8 cellular contexts compared by ENCODE assay signal in the genomic region with DNA sequence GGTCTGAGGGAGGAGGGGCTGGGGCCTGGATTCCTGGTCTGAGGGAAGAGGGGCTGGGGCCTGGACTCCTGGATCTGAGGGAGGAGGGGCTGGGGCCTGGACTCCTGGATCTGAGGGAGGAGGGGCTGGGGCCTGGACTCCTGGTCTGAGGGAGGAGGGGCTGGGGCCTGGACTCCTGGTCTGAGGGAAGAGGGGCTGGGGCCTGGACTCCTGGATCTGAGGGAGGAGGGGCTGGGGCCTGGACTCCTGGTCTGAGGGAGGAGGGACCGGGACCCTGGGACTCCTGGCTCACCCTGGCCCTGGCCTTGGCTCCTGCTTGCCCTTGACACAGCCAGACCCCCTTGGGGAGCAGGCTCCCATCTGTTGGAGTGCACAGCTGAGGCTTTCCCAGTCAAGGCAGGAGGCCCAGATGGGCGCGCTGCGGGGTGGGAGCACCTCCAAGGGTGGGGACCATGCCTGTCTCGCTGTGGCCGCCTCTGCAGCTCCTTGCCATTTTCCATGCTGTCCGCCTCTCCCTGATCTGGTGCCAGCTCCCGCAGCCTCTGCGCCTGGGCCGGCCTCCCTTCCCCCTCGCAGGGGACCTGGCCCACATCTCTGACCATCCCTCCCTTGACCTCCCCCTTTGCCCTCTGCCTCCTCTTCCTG. TPM values are rescaled to one million over a fixed set of nuclear protein-coding genes. Genes with fewer than 3 reads are reported as not detected.
DNase-seq lines count a peak whose midpoint lies in the region; ATAC-seq, FAIRE-seq and TF ChIP-seq lines count a peak whose summit lies in the region.
"Not testable (repeated sequence)": the region's sequence is repeated elsewhere in the genome, so short reads cannot be mapped to it uniquely, and the experiment has no call there.

No MANE protein-coding gene starts in this region.

- not testable (repeated sequence) for TF ChIP-seq CTCF in WERI-Rb-1 (IDR thresholded peaks at IDR 0.05; ENCODE audit: low read depth, low read length); heart left ventricle (IDR thresholded peaks at IDR 0.05); HepG2 (CRISPR knock-in tag; IDR thresholded peaks at IDR 0.05); osteoblast (IDR thresholded peaks at IDR 0.05; ENCODE audit: extremely low read depth, low read depth, low read length)

- not testable (repeated sequence) for FAIRE-seq in HepG2 (lab: Jason Lieb, UNC)

- TF ChIP-seq POLR2A in heart left ventricle (IDR thresholded peaks at IDR 0.05); HepG2 (IDR thresholded peaks at IDR 0.05; ENCODE audit: insufficient read depth in 1 of 2, low read depth in 2 of 2, low read length in 2 of 2): not testable (repeated sequence)

- TF ChIP-seq RAD21 in HepG2 (CRISPR knock-in tag; IDR thresholded peaks at IDR 0.05), result not testable (repeated sequence)

- H3K36me3 ChIP-seq in WERI-Rb-1 (peaks cover 47% of the 10 kb centered on the region), heart left ventricle (peaks cover 0 to 29% (median 5%) of the 10 kb centered on the region in 9 donors)
- H3K36me3 ChIP-seq in HepG2 (replicated peaks in 1 of 2; ENCODE audit: control insufficient read depth in 1 of 2, insufficient read depth in 2 of 2, low read length in 2 of 2); osteoblast (ENCODE audit: insufficient read depth, low read length): not testable (repeated sequence)

- H3K27ac ChIP-seq in WERI-Rb-1 (peak overlapping the region; percentile 94), heart left ventricle (peak overlapping the region in 10 of 12 donors; percentile 23 to 100 (median 94))
- not testable (repeated sequence) for H3K27ac ChIP-seq in HepG2 (ENCODE audit: extremely low read length, insufficient read depth, low read length); osteoblast (ENCODE audit: low read depth, low read length)

- intact Hi-C loops in heart left ventricle (cut with DNase I), result loop anchor here in 1 of 10 donors (5.0 kb wide), 1 partner anchor 85 kb away; the partner anchor contains the start of gene ZNF574
- intact Hi-C loops in HepG2 (cut with micrococcal nuclease; ENCODE audit: unreplicated experiment), result not testable (repeated sequence)

- ATAC-seq in heart left ventricle, result peak in 1 of 4 donors; percentile 5
- ATAC-seq in HepG2, result not testable (repeated sequence)

- H3K4me3 ChIP-seq in WERI-Rb-1 (ENCODE audit: low read depth, low read length), result peak overlapping the region; percentile 67
- peak overlapping the region in 7 of 12 donors; percentile 58 to 96 (median 74) for H3K4me3 ChIP-seq in heart left ventricle
- H3K4me3 ChIP-seq in HepG2 (replicated peaks in 1 of 3; ENCODE audit: insufficient read depth in 1 of 3, low read depth in 2 of 3, low read length in 3 of 3); osteoblast (ENCODE audit: insufficient read depth, low read length): not testable (repeated sequence)

- not testable (repeated sequence) for TF ChIP-seq EP300 in HepG2 (IDR thresholded peaks at IDR 0.05; ENCODE audit: low read depth in 2 of 2, low read length in 2 of 2); HepG2 (CRISPR knock-in tag; IDR thresholded peaks at IDR 0.05; ENCODE audit: borderline replicate concordance)

- not testable (repeated sequence) for H3K79me2 ChIP-seq in HepG2 (ENCODE audit: insufficient read depth, low read length); osteoblast (ENCODE audit: insufficient read depth, low read length)

- peak; percentile 11 for DNase-seq in 8988T
- peak; percentile 63 for DNase-seq in D341Med (ENCODE audit: low spot score)
- DNase-seq in NCI-H2171 (lab: John Stamatoyannopoulos, UW), result peak; percentile 71
- DNase-seq in WERI-Rb-1, result peak; percentile 82
- peak; percentile 53 for DNase-seq in cerebellar cortex (ENCODE audit: low spot score)
- peak in 1 of 5 donors; percentile 43 for DNase-seq in heart left ventricle
- DNase-seq in HepG2 (ENCODE audit: low spot score), result not testable (repeated sequence)
- DNase-seq in osteoblast (ENCODE audit: insufficient read length, low spot score, missing footprints), result peak; percentile 71

- CTCF ChIA-PET in HepG2 (lab: Yijun Ruan, JAX; ENCODE audit: low intra/inter-chr PET ratio, low total read pairs), result not testable (repeated sequence)

- not testable (repeated sequence) for H2AFZ ChIP-seq in HepG2 (ENCODE audit: low read length); osteoblast (ENCODE audit: low read length)

- peaks cover 0 to 30% (median 0%) of the 10 kb centered on the region in 12 donors for H3K4me1 ChIP-seq in heart left ventricle
- not testable (repeated sequence) for H3K4me1 ChIP-seq in HepG2 (ENCODE audit: insufficient read depth, low read length); osteoblast (ENCODE audit: insufficient read depth, low read length)

- H3K27me3 ChIP-seq in WERI-Rb-1 (ENCODE audit: insufficient read depth, low read depth, severe bottlenecking), result not testable (repeated sequence)
- H3K27me3 ChIP-seq in heart left ventricle, result peaks cover 0 to 44% (median 20%) of the 10 kb centered on the region in 9 donors
- H3K27me3 ChIP-seq in HepG2 (ENCODE audit: control insufficient read depth in 1 of 2, insufficient read depth in 2 of 2, low read length in 2 of 2), result peaks cover 8 to 52% of the 10 kb centered on the region in 2 experiments; a peak in 4 of 5 replicates
- H3K27me3 ChIP-seq in osteoblast (ENCODE audit: insufficient read depth, low read length), result peaks cover 33% of the 10 kb centered on the region

- in situ Hi-C loops in HepG2 (cut with HindIII; ENCODE audit: extremely low pct_ligation_motif_present, low pct_unique_long_range_greater_than_20kb), result not testable (repeated sequence)

- not testable (repeated sequence) for H3K4me2 ChIP-seq in HepG2 (ENCODE audit: low read depth, low read length); osteoblast (ENCODE audit: insufficient read depth, low read length)

- H3K9me3 ChIP-seq in WERI-Rb-1 (ENCODE audit: severe bottlenecking); heart left ventricle; HepG2 (ENCODE audit: low read length); osteoblast (ENCODE audit: low read depth, low read length): not testable (repeated sequence)

- POLR2A ChIA-PET in HepG2 (lab: Yijun Ruan, JAX), result not testable (repeated sequence)

- not testable (repeated sequence) for BruUV-seq in HepG2 (replicated peaks; lab: Mats Ljungman, UMichigan)

- H4K20me1 ChIP-seq in HepG2 (ENCODE audit: insufficient read depth, low read length); osteoblast (ENCODE audit: insufficient read depth, low read length): not testable (repeated sequence)

- not testable (repeated sequence) for H3K9ac ChIP-seq in HepG2 (ENCODE audit: insufficient read depth, low read depth, low read length)

- 47 to 52% (median 49%) methylated on average over 11 of the region's 11 CpGs for WGBS in heart left ventricle, 4 donors
- WGBS in HepG2 (ENCODE audit: low lambda C conversion rate), result 50% methylated on average over 6 of the region's 11 CpGs

RNA-seq across cellular contexts. Expression of gene ATP1A3, which starts 2.0 kb away (rescaled TPM):
- total RNA-seq in heart left ventricle, result 100 to 1,000 TPM; 165 to 414 (median 231) TPM
- polyA plus RNA-seq in heart left ventricle, result 100 to 1,000 TPM in 1 of 2 donors, 10 to 100 TPM in 1; 48.3 to 117 TPM
- total RNA-seq in HepG2 (2016; rRNA removed; fragmentation: Illumina TruSeq; extraction: Trizol), result 0.04 TPM in 1 of 2 replicates, not detected in the other
- not detected in 2 replicates for total RNA-seq in HepG2 (2016; cell fraction: cytosol; rRNA removed; fragmentation: Illumina TruSeq; extraction: Trizol; ENCODE audit: low read depth)
- 0.04 and 0.13 TPM in 2 replicates for total RNA-seq in HepG2 (2016; cell fraction: insoluble cytoplasmic fraction; rRNA removed; fragmentation: Illumina TruSeq; extraction: Trizol)
- total RNA-seq in HepG2 (2016; cell fraction: membrane; rRNA removed; fragmentation: Illumina TruSeq; extraction: Trizol), result 0.12 TPM in 1 of 2 replicates, not detected in the other
- 0.12 TPM in 1 of 2 replicates, not detected in the other for total RNA-seq in HepG2 (2016; cell fraction: nucleus; rRNA removed; fragmentation: Illumina TruSeq; extraction: Trizol)
- 0.01 TPM in 1 of 2 replicates, not detected in the other for polyA plus RNA-seq in HepG2 (2011; rRNA removed)
- 0.01 TPM in 1 of 2 replicates, not detected in the other for polyA plus RNA-seq in HepG2 (2011; cell fraction: cytosol; rRNA removed)
- polyA plus RNA-seq in HepG2 (2011; cell fraction: nucleus; rRNA removed), result not detected in 2 replicates
- not detected in 2 replicates for polyA plus RNA-seq in HepG2 (2012)
- 0.03 TPM in 2 replicates for polyA plus RNA-seq in HepG2 (2016; cell fraction: cytosol; fragmentation: Illumina TruSeq; extraction: Trizol; ENCODE audit: low read depth)
- not detected in 2 replicates for polyA plus RNA-seq in HepG2 (2016; cell fraction: insoluble cytoplasmic fraction; fragmentation: Illumina TruSeq; extraction: Trizol; ENCODE audit: low read depth)
- polyA plus RNA-seq in HepG2 (2016; cell fraction: membrane; fragmentation: Illumina TruSeq; extraction: Trizol; ENCODE audit: low read depth), result 0.07 TPM in 1 of 2 replicates, not detected in the other
- 0.15 and 0.28 TPM in 2 replicates for polyA plus RNA-seq in HepG2 (2016; cell fraction: nucleus; fragmentation: Illumina TruSeq; extraction: Trizol; ENCODE audit: insufficient read depth, low read depth)
- polyA minus RNA-seq in HepG2 (2011; rRNA and poly(A)+ RNA removed; ENCODE audit: low replicate concordance), result 0.16 TPM in 1 of 2 replicates, not detected in the other
- not detected in 2 replicates for polyA minus RNA-seq in HepG2 (2011; cell fraction: cytosol; rRNA and poly(A)+ RNA removed)
- not detected in 2 replicates for polyA minus RNA-seq in HepG2 (2011; cell fraction: nucleus; rRNA and poly(A)+ RNA removed)
- total RNA-seq in osteoblast, result under 0.01 TPM in 2 replicates

RNA-seq across cellular contexts. Expression of gene RABAC1, which starts 32.9 kb away (rescaled TPM):
- total RNA-seq in heart left ventricle (100 to 1,000 TPM in 3 of 9 donors, 10 to 100 TPM in 6; 43.2 to 128 (median 67.2) TPM), HepG2 (2016; rRNA removed; fragmentation: Illumina TruSeq; extraction: Trizol) (20.7 and 37.4 TPM in 2 replicates), osteoblast (95.2 and 117 TPM in 2 replicates)
- polyA plus RNA-seq in heart left ventricle (100 to 1,000 TPM in 1 of 2 donors, 10 to 100 TPM in 1; 97.2 to 217 TPM), HepG2 (2011; rRNA removed) (74.0 and 91.2 TPM in 2 replicates)
- total RNA-seq in HepG2 (2016; cell fraction: cytosol; rRNA removed; fragmentation: Illumina TruSeq; extraction: Trizol; ENCODE audit: low read depth), result 32.7 and 40.5 TPM in 2 replicates
- total RNA-seq in HepG2 (2016; cell fraction: insoluble cytoplasmic fraction; rRNA removed; fragmentation: Illumina TruSeq; extraction: Trizol), result 21.9 and 38.8 TPM in 2 replicates
- 24.1 and 26.6 TPM in 2 replicates for total RNA-seq in HepG2 (2016; cell fraction: membrane; rRNA removed; fragmentation: Illumina TruSeq; extraction: Trizol)
- 28.4 and 29.8 TPM in 2 replicates for total RNA-seq in HepG2 (2016; cell fraction: nucleus; rRNA removed; fragmentation: Illumina TruSeq; extraction: Trizol)
- polyA plus RNA-seq in HepG2 (2011; cell fraction: cytosol; rRNA removed), result 112 and 172 TPM in 2 replicates
- polyA plus RNA-seq in HepG2 (2011; cell fraction: nucleus; rRNA removed), result 93.5 and 96.2 TPM in 2 replicates
- 38.2 and 66.0 TPM in 2 replicates for polyA plus RNA-seq in HepG2 (2012)
- polyA plus RNA-seq in HepG2 (2016; cell fraction: cytosol; fragmentation: Illumina TruSeq; extraction: Trizol; ENCODE audit: low read depth), result 34.2 and 39.3 TPM in 2 replicates
- polyA plus RNA-seq in HepG2 (2016; cell fraction: insoluble cytoplasmic fraction; fragmentation: Illumina TruSeq; extraction: Trizol; ENCODE audit: low read depth), result 20.0 and 22.5 TPM in 2 replicates
- 21.0 and 26.9 TPM in 2 replicates for polyA plus RNA-seq in HepG2 (2016; cell fraction: membrane; fragmentation: Illumina TruSeq; extraction: Trizol; ENCODE audit: low read depth)
- 52.4 and 53.1 TPM in 2 replicates for polyA plus RNA-seq in HepG2 (2016; cell fraction: nucleus; fragmentation: Illumina TruSeq; extraction: Trizol; ENCODE audit: insufficient read depth, low read depth)
- 32.5 and 96.8 TPM in 2 replicates for polyA minus RNA-seq in HepG2 (2011; rRNA and poly(A)+ RNA removed; ENCODE audit: low replicate concordance)
- polyA minus RNA-seq in HepG2 (2011; cell fraction: cytosol; rRNA and poly(A)+ RNA removed), result 26.4 and 26.8 TPM in 2 replicates
- 21.6 and 26.0 TPM in 2 replicates for polyA minus RNA-seq in HepG2 (2011; cell fraction: nucleus; rRNA and poly(A)+ RNA removed)

Comparison
In these comparisons a context has a peak if more than half of its experiments do, and no peak if none do; other contexts are left out.
1. RNA of gene ATP1A3, which starts 2.0 kb away (total RNA-seq): 165 to 414 TPM in heart left ventricle; 0.04 to 0.13 TPM in HepG2 and under 0.01 TPM in osteoblast; every median in the first group is over 100 times any median in the second.